1 cellular context compared by ENCODE assay signal in genomic region chr7:112079122-112079521, GRCh38.
TF ChIP-seq lines count a peak whose summit lies in the region.

No MANE protein-coding gene starts in this region.

TF ChIP-seq in endothelial cell of umbilical vein, 7 proteins besides CTCF, POLR2A, EP300 and RAD21:
- no peak for TF ChIP-seq GATA2 (IDR thresholded peaks at IDR 0.05; ENCODE audit: insufficient read depth, insufficient read length, low read depth, low read length)
